ENCODE assay signal across 9 cellular contexts in genomic region chr17:81044764-81045589, GRCh38. TPM values are rescaled to one million over a fixed set of nuclear protein-coding genes. Genes with fewer than 3 reads are reported as not detected.
DNase-seq lines count a peak whose midpoint lies in the region; ATAC-seq and TF ChIP-seq lines count a peak whose summit lies in the region.
"Had no signal": no experiment of that assay in that cellular context is flagged by ENCODE, and none has a peak within 500 bp of the region (broad histone marks: within the 10 kb centered on the region; RNA-seq: fewer than 3 reads in every experiment).

No MANE protein-coding gene starts in this region.

- H3K9me3 Mint-ChIP-seq in CD8-positive, alpha-beta memory T cell, result no peaks in the 10 kb centered on the region

- peaks cover 7 to 19% (median 9%) of the 10 kb centered on the region in 3 donors for H3K4me1 Mint-ChIP-seq in CD8-positive, alpha-beta memory T cell

- no peaks in the 10 kb centered on the region for H3K9me3 ChIP-seq in CD8-positive, alpha-beta memory T cell (ENCODE audit: low read length)
- H3K9me3 ChIP-seq: neutrophil had no signal

- H3K4me3 ChIP-seq in CD8-positive, alpha-beta memory T cell (ENCODE audit: low read length), result no peak overlapping the region

- CTCF ChIA-PET in CD8-positive, alpha-beta memory T cell (lab: Charles Lee), result interaction anchor here (1.1 kb wide), 1 partner anchor 57 kb away, joined by 3 read pairs; no protein-coding TSS in a partner anchor

- H3K27me3 ChIP-seq in CD8-positive, alpha-beta memory T cell (ENCODE audit: insufficient read depth, low read length, poor library complexity, severe bottlenecking), result no peaks in the 10 kb centered on the region

- H3K27ac ChIP-seq in C4-2B, result peak overlapping the region; percentile 16; the same call in 1 of the 2 replicates
- no peak overlapping the region for H3K27ac ChIP-seq in CD8-positive, alpha-beta memory T cell (ENCODE audit: low read depth, low read length)
- H3K27ac ChIP-seq: neutrophil had no signal

- no peaks in the 10 kb centered on the region for H3K36me3 Mint-ChIP-seq in CD8-positive, alpha-beta memory T cell

- H3K4me3 Mint-ChIP-seq in CD8-positive, alpha-beta memory T cell, result peak overlapping the region in 1 of 7 donors; percentile 46

- H3K27ac Mint-ChIP-seq in CD8-positive, alpha-beta memory T cell, result no peak overlapping the region

- DNase-seq in NCI-H82 (lab: John Stamatoyannopoulos, UW), result peak; percentile 89
- DNase-seq in fibroblast of gingiva (ENCODE audit: low read depth), result peak; percentile 63
- peak; percentile 48 for DNase-seq in non-pigmented ciliary epithelial cell (ENCODE audit: low read depth)
- no peak for DNase-seq in CD8-positive, alpha-beta memory T cell
- DNase-seq in NOMO-1 treated with dmso at 0.1 percent for 144 hours (lab: John Stamatoyannopoulos, UW; ENCODE audit: unreplicated experiment), result no peak

- H3K36me3 ChIP-seq in CD8-positive, alpha-beta memory T cell (ENCODE audit: insufficient read depth, low read length), result no peaks in the 10 kb centered on the region
- H3K36me3 ChIP-seq: neutrophil had no signal

- peaks cover 2 to 5% of the 10 kb centered on the region in 2 donors for H3K27me3 Mint-ChIP-seq in CD8-positive, alpha-beta memory T cell

- TF ChIP-seq CTCF in C4-2B (conservative IDR thresholded peaks at IDR 0.05), result no peak

- ATAC-seq in GM21447 (IDR thresholded peaks at IDR 0.05; ENCODE audit: unreplicated experiment) (no peak), GM21381 (IDR thresholded peaks at IDR 0.05; ENCODE audit: unreplicated experiment) (no peak)

- H3K4me1 ChIP-seq in CD8-positive, alpha-beta memory T cell (ENCODE audit: insufficient read depth, low read length), result peaks cover 10% of the 10 kb centered on the region

- POLR2A ChIA-PET in CD8-positive, alpha-beta memory T cell (lab: Charles Lee), result interaction anchor here (1.1 kb wide), 1 partner anchor 193 kb away, joined by 3 read pairs; no protein-coding TSS in a partner anchor

RNA-seq across cellular contexts. Expression of gene BAIAP2, which starts 10.0 kb away (rescaled TPM):
- 1 to 10 TPM; 5.3 to 8.8 TPM for total RNA-seq in CD8-positive, alpha-beta memory T cell
- 6.6 TPM for polyA plus RNA-seq in CD8-positive, alpha-beta memory T cell

RNA-seq across cellular contexts. Expression of gene CHMP6, which starts 53.3 kb away (rescaled TPM):
- 10 to 100 TPM; 31.2 to 32.7 TPM for total RNA-seq in CD8-positive, alpha-beta memory T cell
- polyA plus RNA-seq in CD8-positive, alpha-beta memory T cell, result 45.1 TPM

Comparison
In these comparisons a context has a peak if more than half of its experiments do, and no peak if none do; other contexts are left out.
1. DNase-seq: peak in NCI-H82 (single experiment), fibroblast of gingiva (single experiment) and non-pigmented ciliary epithelial cell (single experiment); none in CD8-positive, alpha-beta memory T cell (0 of 5) and NOMO-1 treated with dmso at 0.1 percent for 144 hours (single experiment).